41 cellular contexts compared by ENCODE assay signal in the genomic region with DNA sequence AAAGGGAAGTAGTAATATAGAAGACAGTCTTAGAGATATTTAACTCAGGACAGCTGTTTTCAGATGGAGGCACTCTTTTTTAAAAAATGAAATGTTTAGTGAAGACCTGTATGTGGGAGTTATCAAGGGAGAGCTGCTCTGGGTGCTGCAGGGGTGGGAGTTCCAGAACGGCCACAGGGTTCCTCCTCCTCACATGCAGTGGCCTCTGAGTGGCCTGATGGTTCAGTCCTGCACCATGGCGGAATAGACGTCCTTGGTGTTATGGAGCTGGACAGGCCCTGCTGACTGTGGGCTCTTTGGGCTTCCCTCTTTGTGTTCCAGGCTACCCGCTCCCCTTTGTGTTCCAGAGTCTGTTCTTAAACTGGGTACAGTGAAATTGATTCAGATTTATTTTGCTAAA.
"Had no signal": no experiment of that assay in that cellular context is flagged by ENCODE, and none has a peak within 500 bp of the region (broad histone marks: within the 10 kb centered on the region; RNA-seq: fewer than 3 reads in every experiment).

No MANE protein-coding gene starts in this region.

- H3K27me3 ChIP-seq: adrenal gland, ascending aorta, body of pancreas, brain microvascular endothelial cell, breast epithelium, cardiac muscle cell had no signal

- DNase-seq: activated effector memory CD4-positive, alpha-beta T cell treated with anti-CD3 and anti-CD28 coated beads, Interleukin-2, amount 50 U/mL, for 16 hours; activated effector memory CD4-positive, alpha-beta T cell treated with Interleukin-2 at 50 U/mL for 16 hours; activated gamma-delta T cell; activated gamma-delta T cell treated with Interleukin-2 at 50 U/mL for 16 hours; activated naive CD4-positive, alpha-beta T cell; activated naive CD4-positive, alpha-beta T cell treated with anti-CD3 and anti-CD28 coated beads for 36 hours; activated naive CD4-positive, alpha-beta T cell treated with anti-CD3 and anti-CD28 coated beads, Interleukin-2, amount 10 ng/mL, durations not matched to agents 7 days and 5 days; activated naive CD4-positive, alpha-beta T cell treated with anti-CD3 and anti-CD28 coated beads, Interleukin-2, amount 50 U/mL, for 16 hours; activated naive CD4-positive, alpha-beta T cell treated with Interleukin-2 at 50 U/mL for 16 hours; activated naive CD8-positive, alpha-beta T cell treated with anti-CD3 and anti-CD28 coated beads for 36 hours; activated naive CD8-positive, alpha-beta T cell treated with anti-CD3 and anti-CD28 coated beads, Interleukin-2, amount 10 ng/mL, durations not matched to agents 7 days and 5 days; activated naive CD8-positive, alpha-beta T cell treated with anti-CD3 and anti-CD28 coated beads, Interleukin-2, amount 50 U/mL, for 24 hours; activated T-cell treated with anti-CD3 and anti-CD28 coated beads for 4 hours; activated T-cell treated with anti-CD3 and anti-CD28 coated beads, Interleukin-2, amount 50 U/mL, for 1 hour; activated T-cell treated with anti-CD3 and anti-CD28 coated beads, Interleukin-2, amount 50 U/mL, for 24 hours; activated T-cell treated with anti-CD3 and anti-CD28 coated beads, Interleukin-2, amount 50 U/mL, for 4 hours; activated T-cell treated with anti-CD3 and anti-CD28 coated beads, Interleukin-2, amount 50 U/mL, for 48 hours; activated T-cell treated with anti-CD3 and anti-CD28 coated beads, Interleukin-2, amount 50 U/mL, for 72 hours; adrenal gland; amniotic stem cell; amygdala; anterior cingulate cortex; aorta; body of pancreas; brain microvascular endothelial cell; caudate nucleus; central memory CD4-positive, alpha-beta T cell; cerebellar nuclear complex had no signal

- H3K4me3 ChIP-seq: adrenal gland, ascending aorta, body of pancreas, breast epithelium, cardiac muscle cell had no signal

- H3K4me1 ChIP-seq: adrenal gland, ascending aorta, body of pancreas, breast epithelium had no signal

- FAIRE-seq: astrocyte, bronchial epithelial cell had no signal

- H3K27ac Mint-ChIP-seq: activated naive CD4-positive, alpha-beta T cell treated with anti-CD3 and anti-CD28 coated beads for 36 hours; activated naive CD4-positive, alpha-beta T cell treated with anti-CD3 and anti-CD28 coated beads, Interleukin-2, amount 10 ng/mL, durations not matched to agents 7 days and 5 days; activated naive CD4-positive, alpha-beta T cell treated with anti-CD3 and anti-CD28 coated beads, Interleukin-2, amount 50 U/mL, for 24 hours; activated naive CD4-positive, alpha-beta T cell treated with anti-CD3 and anti-CD28 coated beads, Interleukin-2, amount 50 U/mL, for 72 hours; activated naive CD8-positive, alpha-beta T cell; activated naive CD8-positive, alpha-beta T cell treated with anti-CD3 and anti-CD28 coated beads for 36 hours; activated naive CD8-positive, alpha-beta T cell treated with anti-CD3 and anti-CD28 coated beads, Interleukin-2, amount 10 ng/mL, durations not matched to agents 7 days and 5 days; activated naive CD8-positive, alpha-beta T cell treated with anti-CD3 and anti-CD28 coated beads, Interleukin-2, amount 50 U/mL, for 24 hours; activated T-cell treated with anti-CD3 and anti-CD28 coated beads, Interleukin-2, amount 50 U/mL, for 24 hours; activated T-cell treated with anti-CD3 and anti-CD28 coated beads, Interleukin-2, amount 50 U/mL, for 72 hours; activated T-helper 1 cell treated with anti-CD3 and anti-CD28 coated beads, Interleukin-12 subunit alpha, Interleukin-12 subunit beta, Interleukin-2, Interleukin-4 antibody, amounts not matched to agents 30 ng/mL and 10 ng/mL and 1 ng/mL, durations not matched to agents 14 hours and 24 hours and 36 hours; activated T-helper 17 cell treated with anti-CD3 and anti-CD28 coated beads, Interleukin-2, amount 50 U/mL, for 72 hours; activated T-helper 2 cell treated with anti-CD3 and anti-CD28 coated beads, Interferon-gamma antibody, Interleukin-2, Interleukin-4, amounts not matched to agents 10 μg/mL and 5 μg/mL and 100 μg/mL, durations not matched to agents 14 hours and 24 hours and 36 hours; brain had no signal

- H3K27me3 Mint-ChIP-seq: activated naive CD4-positive, alpha-beta T cell treated with anti-CD3 and anti-CD28 coated beads, Interleukin-2, amount 10 ng/mL, durations not matched to agents 7 days and 5 days; activated naive CD4-positive, alpha-beta T cell treated with anti-CD3 and anti-CD28 coated beads, Interleukin-2, amount 50 U/mL, for 24 hours; activated naive CD8-positive, alpha-beta T cell; activated naive CD8-positive, alpha-beta T cell treated with anti-CD3 and anti-CD28 coated beads for 36 hours; activated naive CD8-positive, alpha-beta T cell treated with anti-CD3 and anti-CD28 coated beads, Interleukin-2, amount 10 ng/mL, durations not matched to agents 7 days and 5 days; activated naive CD8-positive, alpha-beta T cell treated with anti-CD3 and anti-CD28 coated beads, Interleukin-2, amount 50 U/mL, for 24 hours; activated T-cell treated with anti-CD3 and anti-CD28 coated beads, Interleukin-2, amount 50 U/mL, for 24 hours; central memory CD8-positive, alpha-beta T cell had no signal

- H3K36me3 ChIP-seq: adrenal gland, ascending aorta, brain microvascular endothelial cell, breast epithelium, cardiac muscle cell had no signal

- ATAC-seq: activated naive CD4-positive, alpha-beta T cell treated with anti-CD3 and anti-CD28 coated beads, Interleukin-2, amount 50 U/mL, for 72 hours; activated naive CD8-positive, alpha-beta T cell treated with anti-CD3 and anti-CD28 coated beads, Interleukin-2, amount 50 U/mL, for 24 hours; activated T-cell treated with anti-CD3 and anti-CD28 coated beads, Interleukin-2, amount 50 U/mL, for 4 hours; activated T-cell treated with anti-CD3 and anti-CD28 coated beads, Interleukin-2, amount 50 U/mL, for 72 hours; activated T-helper 17 cell treated with anti-CD3 and anti-CD28 coated beads, Interleukin-2, amount 50 U/mL, for 72 hours; body of pancreas had no signal

- H3K4me3 Mint-ChIP-seq: activated naive CD4-positive, alpha-beta T cell treated with anti-CD3 and anti-CD28 coated beads for 36 hours; activated naive CD4-positive, alpha-beta T cell treated with anti-CD3 and anti-CD28 coated beads, Interleukin-2, amount 10 ng/mL, durations not matched to agents 7 days and 5 days; activated naive CD4-positive, alpha-beta T cell treated with anti-CD3 and anti-CD28 coated beads, Interleukin-2, amount 50 U/mL, for 24 hours; activated naive CD8-positive, alpha-beta T cell; activated naive CD8-positive, alpha-beta T cell treated with anti-CD3 and anti-CD28 coated beads for 36 hours; activated naive CD8-positive, alpha-beta T cell treated with anti-CD3 and anti-CD28 coated beads, Interleukin-2, amount 10 ng/mL, durations not matched to agents 7 days and 5 days; activated naive CD8-positive, alpha-beta T cell treated with anti-CD3 and anti-CD28 coated beads, Interleukin-2, amount 50 U/mL, for 24 hours; activated T-cell treated with anti-CD3 and anti-CD28 coated beads, Interleukin-2, amount 50 U/mL, for 24 hours; activated T-cell treated with anti-CD3 and anti-CD28 coated beads, Interleukin-2, amount 50 U/mL, for 4 hours; activated T-cell treated with anti-CD3 and anti-CD28 coated beads, Interleukin-2, amount 50 U/mL, for 72 hours; activated T-helper 1 cell treated with anti-CD3 and anti-CD28 coated beads, Interleukin-12 subunit alpha, Interleukin-12 subunit beta, Interleukin-2, Interleukin-4 antibody, amounts not matched to agents 30 ng/mL and 10 ng/mL and 1 ng/mL, durations not matched to agents 14 hours and 24 hours and 36 hours; activated T-helper 17 cell treated with anti-CD3 and anti-CD28 coated beads, Interleukin-2, amount 50 U/mL, for 72 hours; brain; central memory CD8-positive, alpha-beta T cell had no signal

- H3K36me3 Mint-ChIP-seq: activated naive CD4-positive, alpha-beta T cell treated with anti-CD3 and anti-CD28 coated beads, Interleukin-2, amount 10 ng/mL, durations not matched to agents 7 days and 5 days; activated naive CD8-positive, alpha-beta T cell; activated naive CD8-positive, alpha-beta T cell treated with anti-CD3 and anti-CD28 coated beads for 36 hours; brain had no signal

- H3K9me3 Mint-ChIP-seq: activated naive CD4-positive, alpha-beta T cell treated with anti-CD3 and anti-CD28 coated beads, Interleukin-2, amount 50 U/mL, for 24 hours; activated naive CD8-positive, alpha-beta T cell treated with anti-CD3 and anti-CD28 coated beads for 36 hours; activated T-helper 2 cell treated with anti-CD3 and anti-CD28 coated beads, Interferon-gamma antibody, Interleukin-2, Interleukin-4, amounts not matched to agents 10 μg/mL and 5 μg/mL and 100 μg/mL, durations not matched to agents 14 hours and 24 hours and 36 hours; central memory CD8-positive, alpha-beta T cell had no signal

- H3K9me3 ChIP-seq: adrenal gland, ascending aorta, body of pancreas, breast epithelium had no signal

- H3K27ac ChIP-seq: adrenal gland, ascending aorta, body of pancreas, brain microvascular endothelial cell, breast epithelium, cardiac muscle cell had no signal

- H3K4me1 Mint-ChIP-seq: activated naive CD4-positive, alpha-beta T cell treated with anti-CD3 and anti-CD28 coated beads, Interleukin-2, amount 10 ng/mL, durations not matched to agents 7 days and 5 days; activated naive CD8-positive, alpha-beta T cell treated with anti-CD3 and anti-CD28 coated beads, Interleukin-2, amount 10 ng/mL, durations not matched to agents 7 days and 5 days; activated naive CD8-positive, alpha-beta T cell treated with anti-CD3 and anti-CD28 coated beads, Interleukin-2, amount 50 U/mL, for 24 hours; central memory CD8-positive, alpha-beta T cell had no signal
